17 cellular contexts compared by ENCODE assay signal in the genomic region with DNA sequence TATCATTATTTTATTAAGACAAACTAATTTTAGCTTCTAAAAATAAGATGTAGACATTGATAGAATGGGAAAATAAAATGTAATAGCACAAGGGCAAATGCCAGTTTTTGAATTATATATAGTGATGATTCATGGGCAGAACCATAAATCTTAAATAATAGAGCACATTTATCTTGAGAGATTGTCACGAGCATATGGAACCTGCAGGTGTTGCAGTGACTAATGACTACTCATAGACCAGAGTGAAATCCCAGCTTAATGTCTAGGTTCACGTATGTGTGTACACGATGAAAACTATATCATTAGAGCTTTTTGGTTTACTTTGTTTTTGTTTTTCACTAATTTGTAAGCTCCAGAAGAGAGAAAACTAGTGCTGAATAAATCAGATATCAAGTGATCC.
DNase-seq lines count a peak whose midpoint lies in the region; ATAC-seq, FAIRE-seq and TF ChIP-seq lines count a peak whose summit lies in the region.
"Had no signal": no experiment of that assay in that cellular context is flagged by ENCODE, and none has a peak within 500 bp of the region (broad histone marks: within the 10 kb centered on the region; RNA-seq: fewer than 3 reads in every experiment).

No MANE protein-coding gene starts in this region.

- FAIRE-seq in bronchial epithelial cell (lab: Jason Lieb, UNC), result no peak

- H3K27me3 ChIP-seq in bronchial epithelial cell (ENCODE audit: control insufficient read depth, insufficient read depth, low read length) (no peaks in the 10 kb centered on the region), MG63 (no peaks in the 10 kb centered on the region)
- H3K27me3 ChIP-seq: left lung had no signal

- DNase-seq in COR-L47 (lab: John Stamatoyannopoulos, UW) (peak; percentile 54), NCI-H1092 treated with DMSO at 0.1 percent for 48 hours (lab: John Stamatoyannopoulos, UW) (peak; percentile 94), NCI-H446 treated with DMSO at 0.1 percent for 48 hours (lab: John Stamatoyannopoulos, UW) (peak; percentile 78), bronchial epithelial cell (ENCODE audit: low read depth) (peak; percentile 83), anterior cingulate cortex (lab: John Stamatoyannopoulos, UW) (no peak), MG63 (no peak)
- DNase-seq in activated naive CD4-positive, alpha-beta T cell (lab: John Stamatoyannopoulos, UW), result no peak
- DNase-seq: activated CD4-positive, alpha-beta T cell treated with anti-CD3 and anti-CD28 coated beads for 36 hours; DND-41; effector memory CD8-positive, alpha-beta T cell; left lung; natural killer cell; stimulated activated CD4-positive, alpha-beta T cell treated with anti-CD3 and anti-CD28 coated beads, Interleukin-4, amount 100 ng/mL, for 1 hour; stimulated activated naive B cell treated with anti-CD40 and anti-IgM and Interleukin-4, amounts not matched to agents 10 μg/mL and 1 μg/mL and 100 μg/mL, for 72 hours; SW 1271 had no signal

- H3K36me3 ChIP-seq in bronchial epithelial cell (ENCODE audit: control insufficient read depth, insufficient read depth, low read length) (no peaks in the 10 kb centered on the region), MG63 (no peaks in the 10 kb centered on the region)
- H3K36me3 ChIP-seq: HAP-1, left lung had no signal

- H3K9me3 ChIP-seq in MG63, result no peaks in the 10 kb centered on the region
- H3K9me3 ChIP-seq: HAP-1, left lung had no signal

- TF ChIP-seq CTCF in bronchial epithelial cell (IDR thresholded peaks at IDR 0.05; ENCODE audit: insufficient read depth, low read length, severe bottlenecking), result no peak

- H3K4me3 ChIP-seq in bronchial epithelial cell (ENCODE audit: low read depth, low read length), result no peak overlapping the region
- no peak overlapping the region for H3K4me3 ChIP-seq in MG63
- H3K4me3 ChIP-seq: HAP-1, left lung had no signal

- no peak for ATAC-seq in GM18498 (IDR thresholded peaks at IDR 0.05; ENCODE audit: unreplicated experiment)
- ATAC-seq: activated CD4-positive, alpha-beta T cell treated with anti-CD3 and anti-CD28 coated beads for 36 hours; effector memory CD8-positive, alpha-beta T cell; left lung; natural killer cell; stimulated activated naive B cell treated with anti-CD40 and anti-IgM and Interleukin-4, amounts not matched to agents 10 μg/mL and 1 μg/mL and 100 μg/mL, for 72 hours had no signal

Comparison
In these comparisons a context has a peak if more than half of its experiments do, and no peak if none do; other contexts are left out.
1. DNase-seq: peak in COR-L47 (single experiment), NCI-H1092 treated with DMSO at 0.1 percent for 48 hours (single experiment), NCI-H446 treated with DMSO at 0.1 percent for 48 hours (single experiment) and bronchial epithelial cell (single experiment); none in anterior cingulate cortex (0 of 58), MG63 (single experiment) and activated naive CD4-positive, alpha-beta T cell (0 of 4).